ENCODE assay signal across 31 cellular contexts in genomic region chrX:6382284-6382683, GRCh38.
"Had no signal": no experiment of that assay in that cellular context is flagged by ENCODE, and none has a peak within 500 bp of the region (broad histone marks: within the 10 kb centered on the region; RNA-seq: fewer than 3 reads in every experiment).

No MANE protein-coding gene starts in this region.

- H3K27ac ChIP-seq: colonic mucosa, esophagus muscularis mucosa, foreskin keratinocyte, gastroesophageal sphincter, heart left ventricle, neural progenitor cell, ovary, testis, tibial artery had no signal

- ATAC-seq: foreskin keratinocyte; gastroesophageal sphincter; heart left ventricle; left cardiac atrium; left ventricle myocardium superior; naive thymus-derived CD4-positive, alpha-beta T cell; sciatic nerve; stimulated activated effector memory CD8-positive, alpha-beta T cell treated with anti-CD3 and anti-CD28 coated beads, Interleukin-12 subunit alpha, Interleukin-12 subunit beta, amount 100 ng/mL, for 72 hours had no signal

- H3K27me3 Mint-ChIP-seq: central memory CD8-positive, alpha-beta T cell; dendritic cell treated with granulocyte-macrophage colony-stimulating factor and Interleukin-4, amounts not matched to agents 40 ng/mL and 50 ng/mL, for 4 days; memory B cell; naive thymus-derived CD4-positive, alpha-beta T cell had no signal

- H3K36me3 Mint-ChIP-seq: memory B cell; mesothelial cell of epicardium; naive thymus-derived CD4-positive, alpha-beta T cell; neural progenitor cell; stimulated activated effector memory CD8-positive, alpha-beta T cell treated with anti-CD3 and anti-CD28 coated beads, Interleukin-12 subunit alpha, Interleukin-12 subunit beta, amount 100 ng/mL, for 72 hours; type B pancreatic cell had no signal

- DNase-seq: colonic mucosa; effector CD8-positive, alpha-beta T cell; foreskin keratinocyte; heart left ventricle; hippocampal formation; left cardiac atrium; left ventricle myocardium superior; naive thymus-derived CD4-positive, alpha-beta T cell; nucleus accumbens; ovary; stimulated activated CD4-positive, alpha-beta T cell treated with anti-CD3 and anti-CD28 coated beads, Interleukin-2, amount 100 ng/mL, for 24 hours; stimulated activated CD4-positive, alpha-beta T cell treated with anti-CD3 and anti-CD28 coated beads, Interleukin-4, amount 100 ng/mL, for 24 hours; stimulated activated naive CD4-positive, alpha-beta T cell treated with Interleukin-2 at 50 U/mL for 16 hours; substantia nigra; testis; tibial artery had no signal

- H3K4me3 Mint-ChIP-seq: central memory CD8-positive, alpha-beta T cell; dendritic cell treated with granulocyte-macrophage colony-stimulating factor and Interleukin-4, amounts not matched to agents 40 ng/mL and 50 ng/mL, for 4 days; memory B cell; mesothelial cell of epicardium; naive thymus-derived CD4-positive, alpha-beta T cell; nephron; neural progenitor cell; stimulated activated effector memory CD8-positive, alpha-beta T cell treated with anti-CD3 and anti-CD28 coated beads, Interleukin-12 subunit alpha, Interleukin-12 subunit beta, amount 100 ng/mL, for 72 hours; type B pancreatic cell had no signal

- H3K27ac Mint-ChIP-seq: dendritic cell treated with granulocyte-macrophage colony-stimulating factor and Interleukin-4, amounts not matched to agents 40 ng/mL and 50 ng/mL, for 4 days; memory B cell; mesothelial cell of epicardium; naive thymus-derived CD4-positive, alpha-beta T cell; nephron; neural progenitor cell; stimulated activated effector memory CD8-positive, alpha-beta T cell treated with anti-CD3 and anti-CD28 coated beads, Interleukin-12 subunit alpha, Interleukin-12 subunit beta, amount 100 ng/mL, for 72 hours; type B pancreatic cell had no signal

- H3K36me3 ChIP-seq: colonic mucosa, esophagus muscularis mucosa, gastroesophageal sphincter, heart left ventricle, neural progenitor cell, ovary, tibial artery had no signal

- H3K27me3 ChIP-seq: colonic mucosa, esophagus muscularis mucosa, foreskin keratinocyte, gastroesophageal sphincter, heart left ventricle, neural progenitor cell, ovary, testis, tibial artery had no signal

- H3K4me3 ChIP-seq: colonic mucosa, esophagus muscularis mucosa, gastroesophageal sphincter, heart left ventricle, lung, neural progenitor cell, ovary, testis, tibial artery had no signal

- H3K4me1 Mint-ChIP-seq: central memory CD8-positive, alpha-beta T cell; memory B cell; mesothelial cell of epicardium; naive thymus-derived CD4-positive, alpha-beta T cell; nephron; stimulated activated effector memory CD8-positive, alpha-beta T cell treated with anti-CD3 and anti-CD28 coated beads, Interleukin-12 subunit alpha, Interleukin-12 subunit beta, amount 100 ng/mL, for 72 hours had no signal

- FAIRE-seq: endothelial cell of umbilical vein, islet of Langerhans, urothelium cell line had no signal

- H3K9me3 ChIP-seq: colonic mucosa, esophagus muscularis mucosa, gastroesophageal sphincter, heart left ventricle, ovary, testis, tibial artery had no signal

- H3K4me1 ChIP-seq: colonic mucosa, esophagus muscularis mucosa, foreskin keratinocyte, gastroesophageal sphincter, heart left ventricle, testis, tibial artery had no signal
